Comparison of ENCODE assay signal across 11 cellular contexts in the genomic region with DNA sequence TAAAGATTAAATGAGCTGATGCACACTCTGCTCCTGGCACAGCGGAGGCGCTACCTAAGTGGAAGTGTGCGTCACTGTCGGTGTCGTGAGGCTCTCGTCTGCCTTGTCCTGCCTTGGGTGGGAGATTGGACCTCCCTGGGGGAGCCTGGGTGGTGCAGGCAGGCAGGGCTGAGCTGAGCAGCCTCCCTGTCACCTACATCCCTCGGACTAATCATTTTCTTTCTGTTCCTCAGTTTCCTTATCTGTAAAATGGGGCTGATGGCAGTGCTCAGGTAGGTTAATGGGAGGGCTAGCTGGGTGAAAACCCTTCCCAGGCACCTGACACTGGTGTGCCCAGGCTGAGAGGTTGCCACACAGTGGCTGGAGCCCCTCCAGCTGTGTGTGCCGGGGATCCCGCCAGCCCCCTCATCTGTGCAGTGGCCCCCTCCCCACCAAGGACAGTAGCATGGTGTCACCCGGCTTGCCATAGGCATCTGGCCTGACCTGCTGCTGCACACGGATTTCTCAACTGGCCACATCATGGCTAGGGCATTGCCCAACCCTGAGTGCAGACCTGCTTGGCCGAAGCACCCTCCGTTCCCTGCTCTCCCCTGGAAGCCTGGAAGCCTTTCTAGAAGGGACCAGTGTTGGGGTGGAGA. TPM values are rescaled to one million over a fixed set of nuclear protein-coding genes. Genes with fewer than 3 reads are reported as not detected.
DNase-seq lines count a peak whose midpoint lies in the region; ATAC-seq and TF ChIP-seq lines count a peak whose summit lies in the region.
"Had no signal": no experiment of that assay in that cellular context is flagged by ENCODE, and none has a peak within 500 bp of the region (broad histone marks: within the 10 kb centered on the region; RNA-seq: fewer than 3 reads in every experiment).

No MANE protein-coding gene starts in this region.

- peaks cover 8% of the 10 kb centered on the region for H3K36me3 ChIP-seq in CD4-positive, alpha-beta memory T cell (ENCODE audit: insufficient read depth, low read length)
- peaks cover 0 to 20% (median 0%) of the 10 kb centered on the region in 3 experiments for H3K36me3 ChIP-seq in naive thymus-derived CD4-positive, alpha-beta T cell (ENCODE audit: control insufficient read depth in 2 of 3, insufficient read depth in 3 of 3, low read length in 3 of 3)

- H3K4me3 Mint-ChIP-seq in CD4-positive, alpha-beta memory T cell = peak overlapping the region in 7 of 8 donors; percentile 48 to 98 (median 93)
- no peak overlapping the region for H3K4me3 Mint-ChIP-seq in activated naive CD4-positive, alpha-beta T cell treated with anti-CD3 and anti-CD28 coated beads, Interleukin-2, amount 50 U/mL, for 24 hours
- H3K4me3 Mint-ChIP-seq in naive thymus-derived CD4-positive, alpha-beta T cell = peak overlapping the region; percentile 5 to 98 (median 95)

- intact Hi-C loops in CD4-positive, alpha-beta memory T cell (cut with micrococcal nuclease) = no loop called here
- intact Hi-C loops in naive thymus-derived CD4-positive, alpha-beta T cell (cut with micrococcal nuclease) = loop anchor here (5.0 to 10.0 kb wide), 2 partner anchors 246 to 412 kb away; partner anchors contain the start of genes CNEP1R1 (in 1 of the 2) and SNX20 (in 1 of the 2)

- H3K27me3 Mint-ChIP-seq in CD4-positive, alpha-beta memory T cell = no peaks in the 10 kb centered on the region
- H3K27me3 Mint-ChIP-seq in activated naive CD4-positive, alpha-beta T cell treated with anti-CD3 and anti-CD28 coated beads, Interleukin-2, amount 50 U/mL, for 24 hours = no peaks in the 10 kb centered on the region
- H3K27me3 Mint-ChIP-seq in naive thymus-derived CD4-positive, alpha-beta T cell = no peaks in the 10 kb centered on the region

- peak; percentile 44 for DNase-seq in SKM-1 treated with dmso at 0.1 percent for 144 hours (lab: John Stamatoyannopoulos, UW; ENCODE audit: unreplicated experiment)
- DNase-seq in SKM-1 (lab: John Stamatoyannopoulos, UW; ENCODE audit: unreplicated experiment) = no peak
- no peak for DNase-seq in CD4-positive, alpha-beta memory T cell
- DNase-seq in naive thymus-derived CD4-positive, alpha-beta T cell = no peak
- no peak for DNase-seq in HEK293T (ENCODE audit: extremely low spot score)
- DNase-seq in NCI-H774 (lab: John Stamatoyannopoulos, UW) = no peak
- DNase-seq in DMS 273 (lab: John Stamatoyannopoulos, UW; ENCODE audit: unreplicated experiment) = no peak
- DNase-seq: HCEC 1CT, NCI-H187 had no signal

- H3K4me1 Mint-ChIP-seq in CD4-positive, alpha-beta memory T cell = peaks cover 50 to 99% (median 76%) of the 10 kb centered on the region in 4 donors
- peaks cover 91% of the 10 kb centered on the region for H3K4me1 Mint-ChIP-seq in activated naive CD4-positive, alpha-beta T cell treated with anti-CD3 and anti-CD28 coated beads, Interleukin-2, amount 50 U/mL, for 24 hours
- peaks cover 71 to 91% (median 81%) of the 10 kb centered on the region in 7 donors for H3K4me1 Mint-ChIP-seq in naive thymus-derived CD4-positive, alpha-beta T cell

- peaks cover 12 to 59% of the 10 kb centered on the region in 2 donors for H3K36me3 Mint-ChIP-seq in CD4-positive, alpha-beta memory T cell
- no peaks in the 10 kb centered on the region for H3K36me3 Mint-ChIP-seq in activated naive CD4-positive, alpha-beta T cell treated with anti-CD3 and anti-CD28 coated beads, Interleukin-2, amount 50 U/mL, for 24 hours
- H3K36me3 Mint-ChIP-seq in naive thymus-derived CD4-positive, alpha-beta T cell = peaks cover 0 to 25% (median 3%) of the 10 kb centered on the region in 5 donors

- peak overlapping the region in 6 of 7 donors; percentile 41 to 99 (median 88) for H3K27ac Mint-ChIP-seq in CD4-positive, alpha-beta memory T cell
- H3K27ac Mint-ChIP-seq in activated naive CD4-positive, alpha-beta T cell treated with anti-CD3 and anti-CD28 coated beads, Interleukin-2, amount 50 U/mL, for 24 hours = peak overlapping the region; percentile 46
- peak overlapping the region in 8 of 9 donors; percentile 68 to 99 (median 97) for H3K27ac Mint-ChIP-seq in naive thymus-derived CD4-positive, alpha-beta T cell

- no peaks in the 10 kb centered on the region for H3K27me3 ChIP-seq in CD4-positive, alpha-beta memory T cell (ENCODE audit: insufficient read depth, low read length)
- no peaks in the 10 kb centered on the region for H3K27me3 ChIP-seq in naive thymus-derived CD4-positive, alpha-beta T cell (ENCODE audit: control insufficient read depth in 2 of 2, insufficient read depth in 2 of 2, low read length in 2 of 2)

- peak overlapping the region; percentile 71 for H3K27ac ChIP-seq in CD4-positive, alpha-beta memory T cell (ENCODE audit: low read depth, low read length)
- peak overlapping the region; percentile 85 for H3K27ac ChIP-seq in naive thymus-derived CD4-positive, alpha-beta T cell (ENCODE audit: low read depth, low read length)

- POLR2A ChIA-PET in CD4-positive, alpha-beta memory T cell (lab: Charles Lee; ENCODE audit: partially characterized antibody) = interaction anchor here (6.3 to 12.4 kb wide), 2 partner anchors 12 to 42 kb away, joined by 72 to 252 read pairs; no protein-coding TSS in a partner anchor
- POLR2A ChIA-PET in naive thymus-derived CD4-positive, alpha-beta T cell (lab: Charles Lee) = interaction anchor here (0.6 to 19.1 kb wide), 4 partner anchors 9 to 68 kb away, joined by 3 to 257 read pairs (median 4); no protein-coding TSS in a partner anchor
- POLR2A ChIA-PET in HEK293T (lab: Yijun Ruan, JAX) = no interaction called here

- no peaks in the 10 kb centered on the region for H3K9me3 Mint-ChIP-seq in CD4-positive, alpha-beta memory T cell
- no peaks in the 10 kb centered on the region for H3K9me3 Mint-ChIP-seq in activated naive CD4-positive, alpha-beta T cell treated with anti-CD3 and anti-CD28 coated beads, Interleukin-2, amount 50 U/mL, for 24 hours
- H3K9me3 Mint-ChIP-seq in naive thymus-derived CD4-positive, alpha-beta T cell = no peaks in the 10 kb centered on the region

- no peak for ATAC-seq in naive thymus-derived CD4-positive, alpha-beta T cell

- CTCF ChIA-PET in CD4-positive, alpha-beta memory T cell (lab: Charles Lee; ENCODE audit: partially characterized antibody) = interaction anchor here (3.8 to 15.2 kb wide), 3 partner anchors 11 to 86 kb away, joined by 12 to 155 read pairs (median 99); no protein-coding TSS in a partner anchor
- CTCF ChIA-PET in naive thymus-derived CD4-positive, alpha-beta T cell (lab: Charles Lee) = interaction anchor here (1.6 kb wide), 1 partner anchor 246 kb away, joined by 3 read pairs; the partner anchor contains the start of gene CNEP1R1
- CTCF ChIA-PET in HEK293T (lab: Yijun Ruan, JAX) = no interaction called here

- no peak overlapping the region for H3K4me3 ChIP-seq in CD4-positive, alpha-beta memory T cell (ENCODE audit: low read length in 2 of 2)
- no peak overlapping the region for H3K4me3 ChIP-seq in naive thymus-derived CD4-positive, alpha-beta T cell (ENCODE audit: low read length)
- H3K4me3 ChIP-seq: smooth muscle cell had no signal

- peaks cover 81% of the 10 kb centered on the region for H3K4me1 ChIP-seq in CD4-positive, alpha-beta memory T cell (ENCODE audit: insufficient read depth, low read length)
- peaks cover 73 to 75% of the 10 kb centered on the region in 2 donors for H3K4me1 ChIP-seq in naive thymus-derived CD4-positive, alpha-beta T cell (ENCODE audit: control insufficient read depth in 2 of 2, insufficient read depth in 2 of 2, low read length in 2 of 2)

- no peaks in the 10 kb centered on the region for H3K9me3 ChIP-seq in CD4-positive, alpha-beta memory T cell (ENCODE audit: control insufficient read depth in 1 of 2, low read length in 2 of 2)
- H3K9me3 ChIP-seq in naive thymus-derived CD4-positive, alpha-beta T cell (ENCODE audit: control insufficient read depth in 2 of 3, low read length in 3 of 3) = no peaks in the 10 kb centered on the region

TF ChIP-seq in HEK293T, 16 proteins besides CTCF, POLR2A, EP300 and RAD21:
- TF ChIP-seq HDGF (IDR thresholded peaks at IDR 0.05; ENCODE audit: borderline replicate concordance) = no peak
- no peak for TF ChIP-seq TARDBP (IDR thresholded peaks at IDR 0.05)
- TF ChIP-seq ELF4 (IDR thresholded peaks at IDR 0.05) = no peak
- no peak for TF ChIP-seq SUZ12 (IDR thresholded peaks at IDR 0.05)
- TF ChIP-seq FOXK2 (IDR thresholded peaks at IDR 0.05) = no peak
- TF ChIP-seq BHLHE40 (IDR thresholded peaks at IDR 0.05; ENCODE audit: borderline replicate concordance) = no peak
- TF ChIP-seq CTBP1 (IDR thresholded peaks at IDR 0.05; ENCODE audit: borderline replicate concordance) = no peak
- no peak for TF ChIP-seq PKNOX1 (IDR thresholded peaks at IDR 0.05)
- no peak for TF ChIP-seq ARNT (IDR thresholded peaks at IDR 0.05)

RNA-seq across cellular contexts. Expression of gene ADCY7, which starts 4.3 kb away (rescaled TPM):
- total RNA-seq in CD4-positive, alpha-beta memory T cell = 100 to 1,000 TPM; 230 to 235 TPM
- 10 to 100 TPM; 34.8 to 69.7 TPM for polyA plus RNA-seq in CD4-positive, alpha-beta memory T cell
- total RNA-seq in naive thymus-derived CD4-positive, alpha-beta T cell = 100 to 1,000 TPM; 179 to 326 (median 208) TPM
- 10 to 100 TPM; 62.6 to 85.7 TPM for polyA plus RNA-seq in naive thymus-derived CD4-positive, alpha-beta T cell

Comparison
In these comparisons a context has a peak if more than half of its experiments do, and no peak if none do; other contexts are left out.
1. H3K27ac Mint-ChIP-seq: peak in every context shown above with its lines; median percentile 97 in naive thymus-derived CD4-positive, alpha-beta T cell; 88 in CD4-positive, alpha-beta memory T cell; 46 in activated naive CD4-positive, alpha-beta T cell treated with anti-CD3 and anti-CD28 coated beads, Interleukin-2, amount 50 U/mL, for 24 hours.